11 cellular contexts compared by ENCODE assay signal in the genomic region with DNA sequence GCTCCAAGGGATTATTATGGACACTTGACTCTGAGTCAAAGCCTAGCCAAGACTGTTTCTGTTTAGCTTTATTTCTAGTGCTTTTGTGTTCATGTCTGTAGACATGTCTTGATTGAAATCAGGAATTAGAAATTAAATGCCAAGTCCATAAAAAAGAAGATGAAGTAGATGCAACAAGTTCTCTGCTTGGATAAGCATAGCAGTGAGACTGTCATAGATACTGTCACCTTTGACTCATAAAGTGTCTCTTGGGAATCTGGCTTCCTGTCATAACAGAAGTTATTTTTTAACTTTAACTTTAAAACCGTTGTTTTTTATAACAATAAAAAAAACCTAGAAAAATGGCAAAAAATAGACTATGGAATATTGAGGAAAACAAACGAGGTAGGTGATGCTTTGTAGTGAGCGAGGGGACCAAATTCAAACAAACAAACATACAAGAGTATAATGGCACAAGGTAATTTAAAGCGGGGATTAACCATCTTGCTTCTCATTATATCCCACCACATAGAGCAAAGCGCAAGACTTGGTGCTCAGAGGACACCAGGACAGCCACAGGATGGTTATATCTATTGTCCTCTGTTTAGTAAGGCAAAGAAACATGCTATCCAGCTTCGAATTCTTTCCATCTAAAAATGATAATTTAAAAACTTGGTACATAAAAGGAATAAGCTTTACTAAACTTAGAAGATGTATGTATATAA.
DNase-seq lines count a peak whose midpoint lies in the region; ATAC-seq and TF ChIP-seq lines count a peak whose summit lies in the region.
"Had no signal": no experiment of that assay in that cellular context is flagged by ENCODE, and none has a peak within 500 bp of the region (broad histone marks: within the 10 kb centered on the region; RNA-seq: fewer than 3 reads in every experiment).

No MANE protein-coding gene starts in this region.

- H3K36me3 Mint-ChIP-seq in activated CD4-positive, alpha-beta T cell treated with anti-CD3 and anti-CD28 coated beads for 36 hours (ENCODE audit: low read depth), result peaks cover 41% of the 10 kb centered on the region
- peaks cover 6% of the 10 kb centered on the region for H3K36me3 Mint-ChIP-seq in natural killer cell
- peaks cover 4 to 45% (median 29%) of the 10 kb centered on the region in 3 donors for H3K36me3 Mint-ChIP-seq in naive thymus-derived CD8-positive, alpha-beta T cell

- peaks cover 73% of the 10 kb centered on the region for H3K4me1 Mint-ChIP-seq in activated CD4-positive, alpha-beta T cell treated with anti-CD3 and anti-CD28 coated beads for 36 hours
- peaks cover 76 to 77% of the 10 kb centered on the region in 2 donors for H3K4me1 Mint-ChIP-seq in natural killer cell
- peaks cover 24 to 57% (median 48%) of the 10 kb centered on the region in 4 donors for H3K4me1 Mint-ChIP-seq in naive thymus-derived CD8-positive, alpha-beta T cell

- peak overlapping the region; percentile 76 for H3K27ac Mint-ChIP-seq in activated CD4-positive, alpha-beta T cell treated with anti-CD3 and anti-CD28 coated beads for 36 hours
- peak overlapping the region; percentile 70 to 81 for H3K27ac Mint-ChIP-seq in natural killer cell
- peak overlapping the region in 2 of 10 donors; percentile 5 to 36 for H3K27ac Mint-ChIP-seq in naive thymus-derived CD8-positive, alpha-beta T cell
- H3K27ac Mint-ChIP-seq: activated naive CD8-positive, alpha-beta T cell treated with anti-CD3 and anti-CD28 coated beads, Interleukin-2, amount 10 ng/mL, durations not matched to agents 7 days and 5 days had no signal

- H3K27me3 Mint-ChIP-seq in activated CD4-positive, alpha-beta T cell treated with anti-CD3 and anti-CD28 coated beads for 36 hours, result no peaks in the 10 kb centered on the region
- H3K27me3 Mint-ChIP-seq in natural killer cell (ENCODE audit: low read depth in 2 of 2), result no peaks in the 10 kb centered on the region
- H3K27me3 Mint-ChIP-seq in naive thymus-derived CD8-positive, alpha-beta T cell, result no peaks in the 10 kb centered on the region
- H3K27me3 Mint-ChIP-seq: activated naive CD8-positive, alpha-beta T cell treated with anti-CD3 and anti-CD28 coated beads, Interleukin-2, amount 10 ng/mL, durations not matched to agents 7 days and 5 days had no signal

- H3K27me3 ChIP-seq in PC-3 (ENCODE audit: low read length), result no peaks in the 10 kb centered on the region

- no peak overlapping the region for H3K9ac ChIP-seq in PC-3 (ENCODE audit: low read length)

- H2AFZ ChIP-seq in PC-3 (ENCODE audit: low read length), result no peak overlapping the region

- peaks cover 1% of the 10 kb centered on the region for H3K9me3 Mint-ChIP-seq in activated CD4-positive, alpha-beta T cell treated with anti-CD3 and anti-CD28 coated beads for 36 hours (ENCODE audit: low read depth)
- H3K9me3 Mint-ChIP-seq in natural killer cell, result peaks cover 2 to 4% of the 10 kb centered on the region in 2 donors
- peaks cover 0 to 13% (median 0%) of the 10 kb centered on the region in 9 donors for H3K9me3 Mint-ChIP-seq in naive thymus-derived CD8-positive, alpha-beta T cell

- no peak overlapping the region for H3K4me3 Mint-ChIP-seq in activated CD4-positive, alpha-beta T cell treated with anti-CD3 and anti-CD28 coated beads for 36 hours
- H3K4me3 Mint-ChIP-seq in natural killer cell, result no peak overlapping the region
- H3K4me3 Mint-ChIP-seq in naive thymus-derived CD8-positive, alpha-beta T cell, result no peak overlapping the region
- H3K4me3 Mint-ChIP-seq: activated naive CD8-positive, alpha-beta T cell treated with anti-CD3 and anti-CD28 coated beads, Interleukin-2, amount 10 ng/mL, durations not matched to agents 7 days and 5 days had no signal

- H3K4me2 ChIP-seq in PC-3 (ENCODE audit: low read length), result no peak overlapping the region

- ATAC-seq in activated CD4-positive, alpha-beta T cell treated with anti-CD3 and anti-CD28 coated beads for 36 hours, result peak; percentile 34
- ATAC-seq in GM21723 (IDR thresholded peaks at IDR 0.05; ENCODE audit: unreplicated experiment), result peak; percentile 31
- peak; percentile 64 for ATAC-seq in HG03432 (IDR thresholded peaks at IDR 0.05; ENCODE audit: unreplicated experiment)
- ATAC-seq in natural killer cell, result no peak
- ATAC-seq in PC-3, result no peak
- no peak for ATAC-seq in naive thymus-derived CD8-positive, alpha-beta T cell

- no peaks in the 10 kb centered on the region for H3K36me3 ChIP-seq in PC-3 (ENCODE audit: low read depth, low read length)

- POLR2A ChIA-PET in activated CD4-positive, alpha-beta T cell treated with anti-CD3 and anti-CD28 coated beads for 36 hours (lab: Charles Lee), result interaction anchor here (1.0 kb wide), 1 partner anchor 15 kb away, joined by 3 read pairs; no protein-coding TSS in a partner anchor
- POLR2A ChIA-PET in PC-3 (lab: Charles Lee; ENCODE audit: unreplicated experiment), result no interaction called here
- POLR2A ChIA-PET in naive thymus-derived CD8-positive, alpha-beta T cell (lab: Charles Lee), result no interaction called here

- H3K4me3 ChIP-seq in PC-3 (ENCODE audit: low read length), result no peak overlapping the region

- intact Hi-C loops in activated CD4-positive, alpha-beta T cell treated with anti-CD3 and anti-CD28 coated beads for 36 hours (cut with DNase I, micrococcal nuclease), result no loop called here
- intact Hi-C loops in natural killer cell (cut with micrococcal nuclease) (no loop called here), PC-3 (cut with micrococcal nuclease) (no loop called here)

- H3K79me2 ChIP-seq in PC-3 (ENCODE audit: low read length), result no peaks in the 10 kb centered on the region

- no peaks in the 10 kb centered on the region for H3K9me2 ChIP-seq in PC-3 (replicated peaks; ENCODE audit: low read length)

- no TSS peak for BruUV-seq in PC-3 (replicated peaks; lab: Mats Ljungman, UMichigan)

- no peak overlapping the region for H3K27ac ChIP-seq in PC-3 (ENCODE audit: low read length)

- H4K20me1 ChIP-seq in PC-3 (ENCODE audit: low read length), result no peaks in the 10 kb centered on the region

- TF ChIP-seq CTCF in natural killer cell (IDR thresholded peaks at IDR 0.05), result no peak
- no peak for TF ChIP-seq CTCF in PC-3 (conservative IDR thresholded peaks at IDR 0.05; ENCODE audit: low read depth, low read length)

- no peaks in the 10 kb centered on the region for H3K9me3 ChIP-seq in PC-3 (ENCODE audit: low read length)

- DNase-seq in activated CD4-positive, alpha-beta T cell treated with anti-CD3 and anti-CD28 coated beads for 36 hours, result no peak
- no peak for DNase-seq in activated CD4-positive, alpha-beta T cell treated with anti-CD3 and anti-CD28 coated beads for 4 hours
- DNase-seq in natural killer cell (no peak), middle frontal gyrus (ENCODE audit: extremely low spot score, low spot score) (no peak), PC-3 (no peak)
- no peak for DNase-seq in naive thymus-derived CD8-positive, alpha-beta T cell
- DNase-seq: activated naive CD8-positive, alpha-beta T cell treated with anti-CD3 and anti-CD28 coated beads, Interleukin-2, amount 10 ng/mL, durations not matched to agents 7 days and 5 days; effector CD4-positive, alpha-beta T cell; trophoblast cell had no signal

- H3F3A ChIP-seq in PC-3 (ENCODE audit: low read length, unreplicated experiment), result no peaks in the 10 kb centered on the region

- H3K4me1 ChIP-seq in PC-3 (ENCODE audit: insufficient read depth, low read length), result no peaks in the 10 kb centered on the region

- CTCF ChIA-PET in activated CD4-positive, alpha-beta T cell treated with anti-CD3 and anti-CD28 coated beads for 36 hours (lab: Charles Lee), result interaction anchor here (0.8 to 2.6 kb wide), 5 partner anchors 11 to 325 kb away, joined by 4 to 11 read pairs (median 5); no protein-coding TSS in a partner anchor
- CTCF ChIA-PET in PC-3 (lab: Charles Lee), result no interaction called here

Comparison
In these comparisons a context has a peak if more than half of its experiments do, and no peak if none do; other contexts are left out.
1. ATAC-seq: peak in activated CD4-positive, alpha-beta T cell treated with anti-CD3 and anti-CD28 coated beads for 36 hours (single experiment), GM21723 (single experiment) and HG03432 (single experiment); none in natural killer cell (0 of 3), PC-3 (single experiment) and naive thymus-derived CD8-positive, alpha-beta T cell (0 of 2).